8 cellular contexts compared by ENCODE assay signal in genomic region chr17:57257213-57257873, GRCh38. TPM values are rescaled to one million over a fixed set of nuclear protein-coding genes. Genes with fewer than 3 reads are reported as not detected.
DNase-seq lines count a peak whose midpoint lies in the region; ATAC-seq, FAIRE-seq and TF ChIP-seq lines count a peak whose summit lies in the region.

No MANE protein-coding gene starts in this region.

- no peaks in the 10 kb centered on the region for H3K27me3 ChIP-seq in hepatocyte
- H3K27me3 ChIP-seq in small intestine (ENCODE audit: control insufficient read depth in 2 of 2, insufficient read depth in 2 of 2, low read length in 2 of 2), result no peaks in the 10 kb centered on the region

- H3K27ac Mint-ChIP-seq in activated CD8-positive, alpha-beta T cell treated with anti-CD3 and anti-CD28 coated beads, Interleukin-2, amount 10 ng/mL, durations not matched to agents 7 days and 5 days, result peak overlapping the region; percentile 88

- H3K4me3 Mint-ChIP-seq in activated CD8-positive, alpha-beta T cell treated with anti-CD3 and anti-CD28 coated beads, Interleukin-2, amount 10 ng/mL, durations not matched to agents 7 days and 5 days, result peak overlapping the region; percentile 83

- H3K27ac ChIP-seq in hepatocyte (peak overlapping the region; percentile 93), small intestine (ENCODE audit: low read depth in 1 of 2, low read length in 1 of 2) (no peak overlapping the region)

- H3K79me2 ChIP-seq in hepatocyte, result peaks cover 53% of the 10 kb centered on the region

- no peaks in the 10 kb centered on the region for H3K9me3 Mint-ChIP-seq in activated CD8-positive, alpha-beta T cell treated with anti-CD3 and anti-CD28 coated beads, Interleukin-2, amount 10 ng/mL, durations not matched to agents 7 days and 5 days (ENCODE audit: insufficient read depth)

- POLR2A ChIA-PET in HEK293T (lab: Yijun Ruan, JAX), result interaction anchor here (1.1 to 1.5 kb wide), 4 partner anchors 12 to 281 kb away, joined by 3 to 4 read pairs (median 4); no protein-coding TSS in a partner anchor
- POLR2A ChIA-PET in activated CD8-positive, alpha-beta T cell treated with anti-CD3 and anti-CD28 coated beads, Interleukin-2, amount 10 ng/mL, durations not matched to agents 7 days and 5 days (lab: Charles Lee), result interaction anchor here (0.6 to 2.0 kb wide), 17 partner anchors 10 to 1097 kb away, joined by 3 to 14 read pairs (median 3); partner anchors contain the start of gene SRSF1

- no peak for ATAC-seq in activated CD8-positive, alpha-beta T cell treated with anti-CD3 and anti-CD28 coated beads, Interleukin-2, amount 10 ng/mL, durations not matched to agents 7 days and 5 days
- no peak for ATAC-seq in GM21786 (IDR thresholded peaks at IDR 0.05; ENCODE audit: unreplicated experiment)

- H3K9me3 ChIP-seq in hepatocyte (ENCODE audit: low read depth) (no peaks in the 10 kb centered on the region), small intestine (ENCODE audit: control insufficient read depth, low read depth) (no peaks in the 10 kb centered on the region)

- no peaks in the 10 kb centered on the region for H3K36me3 ChIP-seq in hepatocyte (replicated peaks; ENCODE audit: insufficient read depth, low read depth)
- no peaks in the 10 kb centered on the region for H3K36me3 ChIP-seq in small intestine (ENCODE audit: control insufficient read depth in 2 of 2, insufficient read depth in 2 of 2, low read length in 2 of 2)

- TF ChIP-seq CTCF in hepatocyte (IDR thresholded peaks at IDR 0.05; ENCODE audit: poor library complexity), result no peak

- peaks cover 61% of the 10 kb centered on the region for H3K4me1 Mint-ChIP-seq in activated CD8-positive, alpha-beta T cell treated with anti-CD3 and anti-CD28 coated beads, Interleukin-2, amount 10 ng/mL, durations not matched to agents 7 days and 5 days (ENCODE audit: low read depth)

- peaks cover 11% of the 10 kb centered on the region for H4K20me1 ChIP-seq in hepatocyte (ENCODE audit: insufficient read depth, poor library complexity, severe bottlenecking)

- FAIRE-seq in small intestine (lab: Jason Lieb, UNC), result no peak

- CTCF ChIA-PET in HEK293T (lab: Yijun Ruan, JAX), result interaction anchor here (2.3 kb wide), 1 partner anchor 14 kb away, joined by 9 read pairs; no protein-coding TSS in a partner anchor
- CTCF ChIA-PET in activated CD8-positive, alpha-beta T cell treated with anti-CD3 and anti-CD28 coated beads, Interleukin-2, amount 10 ng/mL, durations not matched to agents 7 days and 5 days (lab: Charles Lee), result interaction anchor here (0.6 to 6.7 kb wide), 11 partner anchors 9 to 742 kb away, joined by 3 to 53 read pairs (median 4); no protein-coding TSS in a partner anchor

- peak overlapping the region; percentile 93 for H3K4me3 ChIP-seq in hepatocyte
- H3K4me3 ChIP-seq in small intestine (ENCODE audit: low read depth in 1 of 2, low read length in 2 of 2), result peak overlapping the region; percentile 91 to 97

- peak; percentile 27 to 42 for DNase-seq in AML-193 (lab: John Stamatoyannopoulos, UW)
- no peak for DNase-seq in HEK293T (ENCODE audit: extremely low spot score)
- DNase-seq in activated CD8-positive, alpha-beta T cell treated with anti-CD3 and anti-CD28 coated beads, Interleukin-2, amount 10 ng/mL, durations not matched to agents 7 days and 5 days, result peak; percentile 39
- DNase-seq in hepatocyte (ENCODE audit: low spot score), result no peak
- DNase-seq in small intestine, result peak; percentile 22
- no peak for DNase-seq in NCI-H446 (lab: John Stamatoyannopoulos, UW)
- DNase-seq in SHP77 (lab: John Stamatoyannopoulos, UW), result no peak

- H2AFZ ChIP-seq in hepatocyte, result peak overlapping the region; percentile 41

- H3K36me3 Mint-ChIP-seq in activated CD8-positive, alpha-beta T cell treated with anti-CD3 and anti-CD28 coated beads, Interleukin-2, amount 10 ng/mL, durations not matched to agents 7 days and 5 days (ENCODE audit: low read depth), result peaks cover 41% of the 10 kb centered on the region

- H3K4me2 ChIP-seq in hepatocyte, result peak overlapping the region; percentile 95

- H3K4me1 ChIP-seq in hepatocyte (ENCODE audit: insufficient read depth) (peaks cover 21% of the 10 kb centered on the region), small intestine (ENCODE audit: control insufficient read depth in 2 of 2, insufficient read depth in 1 of 2, low read depth in 1 of 2, low read length in 1 of 2) (no peaks in the 10 kb centered on the region)

- no peaks in the 10 kb centered on the region for H3K9me2 ChIP-seq in hepatocyte (replicated peaks; ENCODE audit: insufficient read depth)

- WGBS in hepatocyte (ENCODE audit: low lambda C conversion rate, missing lambda C conversion rate), result 1% methylated on average over 17 of the region's 18 CpGs
- WGBS in small intestine, 3 donors, result 0% methylated on average over 18 of the region's 18 CpGs

- peaks cover 6% of the 10 kb centered on the region for H3K27me3 Mint-ChIP-seq in activated CD8-positive, alpha-beta T cell treated with anti-CD3 and anti-CD28 coated beads, Interleukin-2, amount 10 ng/mL, durations not matched to agents 7 days and 5 days (ENCODE audit: low read depth)

TF ChIP-seq in HEK293T, 16 proteins besides CTCF, POLR2A, EP300 and RAD21:
- TF ChIP-seq PKNOX1 (IDR thresholded peaks at IDR 0.05), result no peak
- no peak for TF ChIP-seq LEF1 (IDR thresholded peaks at IDR 0.05; ENCODE audit: borderline replicate concordance)
- no peak for TF ChIP-seq TARDBP (IDR thresholded peaks at IDR 0.05)
- TF ChIP-seq L3MBTL2 (conservative IDR thresholded peaks at IDR 0.05), result 0 out of 2 replicates have a peak, but pooled peaks have one; percentile 16

RNA-seq across cellular contexts. Expression of gene MSI2, which starts 1.0 kb away (rescaled TPM):
- total RNA-seq in activated CD8-positive, alpha-beta T cell treated with anti-CD3 and anti-CD28 coated beads, Interleukin-2, amount 10 ng/mL, durations not matched to agents 7 days and 5 days, result 100 to 1,000 TPM; 123 to 125 TPM
- 57.3 and 60.6 TPM in 2 replicates for total RNA-seq in hepatocyte
- polyA plus RNA-seq in hepatocyte, result 14.3 and 16.1 TPM in 2 replicates
- polyA plus RNA-seq in small intestine, result 10 to 100 TPM in 1 of 3 donors, 1 to 10 TPM in 2; 5.1 to 15.6 (median 9.6) TPM

Comparison
In these comparisons a context has a peak if more than half of its experiments do, and no peak if none do; other contexts are left out.
1. DNase-seq: peak in AML-193 (2 of 2), activated CD8-positive, alpha-beta T cell treated with anti-CD3 and anti-CD28 coated beads, Interleukin-2, amount 10 ng/mL, durations not matched to agents 7 days and 5 days (single experiment) and small intestine (single experiment); none in HEK293T (single experiment), hepatocyte (single experiment), NCI-H446 (0 of 2) and SHP77 (0 of 2).